Comparison of ENCODE assay signal across 10 cellular contexts in the genomic region with DNA sequence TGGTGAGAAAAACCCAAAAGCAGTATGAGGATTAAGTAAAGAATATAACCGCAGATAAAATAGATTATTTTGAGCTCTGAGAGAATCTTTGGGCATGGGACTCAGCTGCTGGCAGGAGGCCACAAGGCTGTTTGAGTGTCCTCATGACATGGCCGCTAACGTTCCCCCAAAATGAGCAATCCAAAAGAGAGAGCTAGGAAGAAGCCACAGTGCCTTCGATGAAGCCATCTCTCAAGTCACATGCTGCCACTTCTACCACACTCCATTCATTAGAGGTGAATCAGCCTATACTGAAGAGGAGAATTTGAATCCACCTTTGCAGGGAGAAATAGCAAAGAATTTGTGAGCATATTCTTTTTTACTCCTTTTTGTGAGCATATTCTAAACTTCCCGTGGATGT. TPM values are rescaled to one million over a fixed set of nuclear protein-coding genes. Genes with fewer than 3 reads are reported as not detected.
DNase-seq lines count a peak whose midpoint lies in the region; ATAC-seq and TF ChIP-seq lines count a peak whose summit lies in the region.
"Had no signal": no experiment of that assay in that cellular context is flagged by ENCODE, and none has a peak within 500 bp of the region (broad histone marks: within the 10 kb centered on the region; RNA-seq: fewer than 3 reads in every experiment).

No MANE protein-coding gene starts in this region.

- H3K27me3 ChIP-seq in fibroblast of lung (ENCODE audit: control insufficient read depth, insufficient read depth, low read length) (no peaks in the 10 kb centered on the region), osteoblast (ENCODE audit: insufficient read depth, low read length) (no peaks in the 10 kb centered on the region)

- H3K27ac ChIP-seq in fibroblast of lung (ENCODE audit: insufficient read depth, low read length) (peak overlapping the region; percentile 78), osteoblast (ENCODE audit: low read depth, low read length) (peak overlapping the region; percentile 90)

- no peak overlapping the region for H2AFZ ChIP-seq in fibroblast of lung (ENCODE audit: low read length)
- H2AFZ ChIP-seq in osteoblast (ENCODE audit: low read length), result no peak overlapping the region

- H3K4me1 ChIP-seq in fibroblast of lung (ENCODE audit: control insufficient read depth, extremely low read depth, insufficient read depth, low read length) (peaks cover 19% of the 10 kb centered on the region), osteoblast (ENCODE audit: insufficient read depth, low read length) (peaks cover 43% of the 10 kb centered on the region)

- POLR2A ChIA-PET in activated CD8-positive, alpha-beta T cell treated with anti-CD3 and anti-CD28 coated beads, Interleukin-2, amount 10 ng/mL, durations not matched to agents 7 days and 5 days (lab: Charles Lee), result no interaction called here

- DNase-seq in AG08396 (ENCODE audit: low spot score), result peak; percentile 64
- DNase-seq in RPMI7951 (ENCODE audit: low read depth), result peak; percentile 78
- DNase-seq in fibroblast of lung (ENCODE audit: low read depth in 2 of 2), result peak in 1 of 2 donors; percentile 89
- DNase-seq in osteoblast (ENCODE audit: insufficient read length, low spot score, missing footprints), result peak; percentile 81
- DNase-seq in activated CD8-positive, alpha-beta T cell treated with anti-CD3 and anti-CD28 coated beads, Interleukin-2, amount 10 ng/mL, durations not matched to agents 7 days and 5 days, result no peak
- DNase-seq: NCI-H526 treated with DMSO at 0.1 percent for 48 hours had no signal

- CTCF ChIA-PET in activated CD8-positive, alpha-beta T cell treated with anti-CD3 and anti-CD28 coated beads, Interleukin-2, amount 10 ng/mL, durations not matched to agents 7 days and 5 days (lab: Charles Lee), result interaction anchor here (1.4 to 2.9 kb wide), 5 partner anchors 14 to 184 kb away, joined by 5 to 14 read pairs (median 6); no protein-coding TSS in a partner anchor

- H3K4me3 ChIP-seq in fibroblast of lung (replicated peaks in 1 of 4; ENCODE audit: control extremely low read depth in 1 of 4, insufficient read depth in 1 of 4, low read depth in 3 of 4, low read length in 4 of 4), result peak overlapping the region; percentile 21 to 38 (median 22)
- H3K4me3 ChIP-seq in osteoblast (ENCODE audit: insufficient read depth, low read length), result peak overlapping the region; percentile 40

- H3K4me2 ChIP-seq in fibroblast of lung (ENCODE audit: extremely low read depth, insufficient read depth, low read length) (peak overlapping the region; percentile 84), osteoblast (ENCODE audit: insufficient read depth, low read length) (peak overlapping the region; percentile 80)

- no peaks in the 10 kb centered on the region for H4K20me1 ChIP-seq in fibroblast of lung (ENCODE audit: control insufficient read depth, extremely low read depth, insufficient read depth, low read length)
- H4K20me1 ChIP-seq in osteoblast (ENCODE audit: insufficient read depth, low read length), result no peaks in the 10 kb centered on the region

- TF ChIP-seq CTCF in fibroblast of lung (conservative IDR thresholded peaks at IDR 0.05 in 1 of 2, IDR thresholded peaks at IDR 0.05 in 1 of 2; ENCODE audit: low read depth in 1 of 2, low read length in 2 of 2) (no peak), osteoblast (IDR thresholded peaks at IDR 0.05; ENCODE audit: extremely low read depth, low read depth, low read length) (no peak)

- no peak overlapping the region for H3K4me3 Mint-ChIP-seq in activated CD8-positive, alpha-beta T cell treated with anti-CD3 and anti-CD28 coated beads, Interleukin-2, amount 10 ng/mL, durations not matched to agents 7 days and 5 days
- H3K4me3 Mint-ChIP-seq: neural crest cell had no signal

- no peak overlapping the region for H3K27ac Mint-ChIP-seq in activated CD8-positive, alpha-beta T cell treated with anti-CD3 and anti-CD28 coated beads, Interleukin-2, amount 10 ng/mL, durations not matched to agents 7 days and 5 days

- H3K79me2 ChIP-seq in fibroblast of lung (ENCODE audit: control insufficient read depth, insufficient read depth, low read length) (peaks cover 6% of the 10 kb centered on the region), osteoblast (ENCODE audit: insufficient read depth, low read length) (peaks cover 13% of the 10 kb centered on the region)

- H3K27me3 Mint-ChIP-seq in activated CD8-positive, alpha-beta T cell treated with anti-CD3 and anti-CD28 coated beads, Interleukin-2, amount 10 ng/mL, durations not matched to agents 7 days and 5 days (ENCODE audit: low read depth), result no peaks in the 10 kb centered on the region

- H3K36me3 ChIP-seq in fibroblast of lung (ENCODE audit: control insufficient read depth, insufficient read depth, low read length) (peaks cover 2% of the 10 kb centered on the region), osteoblast (ENCODE audit: insufficient read depth, low read length) (peaks cover 16% of the 10 kb centered on the region)

- H3K4me1 Mint-ChIP-seq in activated CD8-positive, alpha-beta T cell treated with anti-CD3 and anti-CD28 coated beads, Interleukin-2, amount 10 ng/mL, durations not matched to agents 7 days and 5 days (ENCODE audit: low read depth), result peaks cover 16% of the 10 kb centered on the region
- H3K4me1 Mint-ChIP-seq: neural crest cell had no signal

- H3K36me3 Mint-ChIP-seq in activated CD8-positive, alpha-beta T cell treated with anti-CD3 and anti-CD28 coated beads, Interleukin-2, amount 10 ng/mL, durations not matched to agents 7 days and 5 days (ENCODE audit: low read depth), result peaks cover 38% of the 10 kb centered on the region

- no peak for ATAC-seq in GM18502 (IDR thresholded peaks at IDR 0.05; ENCODE audit: poor library complexity, unreplicated experiment)
- ATAC-seq in activated CD8-positive, alpha-beta T cell treated with anti-CD3 and anti-CD28 coated beads, Interleukin-2, amount 10 ng/mL, durations not matched to agents 7 days and 5 days, result no peak
- no peak for ATAC-seq in HG02759 (IDR thresholded peaks at IDR 0.05; ENCODE audit: unreplicated experiment)
- ATAC-seq in GM18868 (IDR thresholded peaks at IDR 0.05; ENCODE audit: unreplicated experiment), result no peak

- H3K9ac ChIP-seq in fibroblast of lung (ENCODE audit: insufficient read depth, low read length), result no peak overlapping the region

- H3K9me3 Mint-ChIP-seq in activated CD8-positive, alpha-beta T cell treated with anti-CD3 and anti-CD28 coated beads, Interleukin-2, amount 10 ng/mL, durations not matched to agents 7 days and 5 days (ENCODE audit: insufficient read depth), result no peaks in the 10 kb centered on the region
- H3K9me3 Mint-ChIP-seq: neural crest cell had no signal

- H3K9me3 ChIP-seq in fibroblast of lung (ENCODE audit: control insufficient read depth, insufficient read depth, low read depth, low read length), result no peaks in the 10 kb centered on the region
- H3K9me3 ChIP-seq in osteoblast (ENCODE audit: low read depth, low read length), result no peaks in the 10 kb centered on the region

RNA-seq across cellular contexts. Expression of a gene that starts 34.2 kb away (rescaled TPM):
- 15.3 and 18.4 TPM in 2 replicates for total RNA-seq in RPMI7951 (2014; rRNA removed; shearing (Covaris generic))
- total RNA-seq in fibroblast of lung, result 33.9 and 34.0 TPM in 2 replicates
- polyA plus RNA-seq in fibroblast of lung, result 26.1 and 33.1 TPM in 2 replicates
- polyA plus RNA-seq in fibroblast of lung (2012), result 22.9 and 24.9 TPM in 2 replicates
- 137 and 152 TPM in 2 replicates for polyA minus RNA-seq in fibroblast of lung (ENCODE audit: low replicate concordance)
- 44.2 and 44.9 TPM in 2 replicates for total RNA-seq in osteoblast
- 10 to 100 TPM; 78.9 to 81.9 TPM for total RNA-seq in activated CD8-positive, alpha-beta T cell treated with anti-CD3 and anti-CD28 coated beads, Interleukin-2, amount 10 ng/mL, durations not matched to agents 7 days and 5 days
